ENCODE assay signal across 11 cellular contexts in genomic region chr11:72078477-72078876, GRCh38. TPM values are rescaled to one million over a fixed set of nuclear protein-coding genes. Genes with fewer than 3 reads are reported as not detected.
DNase-seq lines count a peak whose midpoint lies in the region; ATAC-seq and TF ChIP-seq lines count a peak whose summit lies in the region.
"Had no signal": no experiment of that assay in that cellular context is flagged by ENCODE, and none has a peak within 500 bp of the region (broad histone marks: within the 10 kb centered on the region; RNA-seq: fewer than 3 reads in every experiment).

No MANE protein-coding gene starts in this region.

- WGBS in esophagus, 2 donors, result 37 to 57% methylated on average over 6 of the region's 6 CpGs
- 77 to 90% (median 79%) methylated on average over 6 of the region's 6 CpGs for WGBS in psoas muscle, 3 donors

- H3K4me3 ChIP-seq in SJCRH30, result peak overlapping the region; percentile 80
- H3K4me3 ChIP-seq in esophagus (ENCODE audit: low read depth in 1 of 2, low read length in 2 of 2), result peak overlapping the region in 1 of 2 donors; percentile 75
- no peak overlapping the region for H3K4me3 ChIP-seq in psoas muscle

- TF ChIP-seq CTCF in psoas muscle (IDR thresholded peaks at IDR 0.05), result no peak

- H3K9ac ChIP-seq in ES-I3 (ENCODE audit: low read depth, low read length), result peak overlapping the region; percentile 79; the same call in 1 of the 2 replicates

- DNase-seq in SJCRH30 (no peak), psoas muscle (no peak), NCI-H2107 (lab: John Stamatoyannopoulos, UW) (no peak), posterior vena cava (ENCODE audit: low spot score) (no peak)
- DNase-seq: activated B cell treated with CpG ODN at 0.5 μM for 24 hours; hypothalamus; stimulated activated naive CD4-positive, alpha-beta T cell had no signal

- peaks cover 7% of the 10 kb centered on the region for H3K4me1 ChIP-seq in ES-I3 (ENCODE audit: insufficient read depth, low read length)
- peaks cover 8% of the 10 kb centered on the region; the same call in 1 of the 2 replicates for H3K4me1 ChIP-seq in SJCRH30
- peaks cover 0 to 4% of the 10 kb centered on the region in 2 donors for H3K4me1 ChIP-seq in esophagus (ENCODE audit: control insufficient read depth in 2 of 2, insufficient read depth in 2 of 2, low read length in 1 of 2)
- peaks cover 22% of the 10 kb centered on the region for H3K4me1 ChIP-seq in psoas muscle

- intact Hi-C loops in psoas muscle (cut with DNase I) (loop anchor here in 1 of 2 donors (5.0 kb wide), 1 partner anchor 36 kb away; no protein-coding TSS in a partner anchor), posterior vena cava (cut with DNase I) (no loop called here)

- H3K27me3 ChIP-seq in SJCRH30 (no peaks in the 10 kb centered on the region), esophagus (ENCODE audit: control insufficient read depth in 1 of 2, insufficient read depth in 2 of 2, low read length in 2 of 2) (no peaks in the 10 kb centered on the region), psoas muscle (ENCODE audit: insufficient read depth in 3 of 3, low read length in 2 of 3) (no peaks in the 10 kb centered on the region)

- ATAC-seq in psoas muscle (no peak), GM21825 (IDR thresholded peaks at IDR 0.05; ENCODE audit: unreplicated experiment) (no peak), GM18861 (IDR thresholded peaks at IDR 0.05; ENCODE audit: unreplicated experiment) (no peak)

- no peaks in the 10 kb centered on the region for H3K9me3 ChIP-seq in ES-I3 (ENCODE audit: control insufficient read depth, insufficient read depth, low read length)
- no peaks in the 10 kb centered on the region for H3K9me3 ChIP-seq in SJCRH30 (replicated peaks)
- H3K9me3 ChIP-seq in esophagus (ENCODE audit: control insufficient read depth in 2 of 2, insufficient read depth in 1 of 2, low read depth in 1 of 2, low read length in 1 of 2), result no peaks in the 10 kb centered on the region
- H3K9me3 ChIP-seq in psoas muscle, result no peaks in the 10 kb centered on the region

- H3K36me3 ChIP-seq in ES-I3 (ENCODE audit: insufficient read depth, low read length) (no peaks in the 10 kb centered on the region), SJCRH30 (peaks cover 5% of the 10 kb centered on the region; the same call in 1 of the 2 replicates), esophagus (ENCODE audit: control insufficient read depth in 2 of 2, insufficient read depth in 2 of 2, low read length in 1 of 2) (no peaks in the 10 kb centered on the region), psoas muscle (ENCODE audit: insufficient read depth in 1 of 2, low read depth in 1 of 2) (no peaks in the 10 kb centered on the region)

- H3K27ac ChIP-seq in SJCRH30, result no peak overlapping the region
- peak overlapping the region; percentile 92 to 97 for H3K27ac ChIP-seq in esophagus (ENCODE audit: low read depth in 2 of 2, low read length in 1 of 2)
- peak overlapping the region; percentile 91 for H3K27ac ChIP-seq in psoas muscle

RNA-seq across cellular contexts. Expression of gene NUMA1, which starts 1.9 kb away (rescaled TPM):
- total RNA-seq in SJCRH30 (2014; rRNA removed; shearing (Covaris generic)), result 154 and 162 TPM in 2 replicates
- polyA plus RNA-seq in esophagus (100 to 1,000 TPM; 108 to 205 TPM), psoas muscle (100 to 1,000 TPM in 1 of 3 donors, 10 to 100 TPM in 2; 68.9 to 102 (median 92.8) TPM)
- total RNA-seq in psoas muscle (100 to 1,000 TPM in 3 of 4 donors, 10 to 100 TPM in 1; 100.0 to 130 (median 111) TPM), posterior vena cava (100 to 1,000 TPM; 129 to 143 TPM)

RNA-seq across cellular contexts. Expression of gene LRRC51, which starts 2.2 kb away (rescaled TPM):
- 3.9 and 5.8 TPM in 2 replicates for total RNA-seq in SJCRH30 (2014; rRNA removed; shearing (Covaris generic))
- polyA plus RNA-seq in esophagus, result 1 to 10 TPM; 3.1 to 4.6 TPM
- total RNA-seq in psoas muscle, result 1 to 10 TPM; 4.9 to 5.9 (median 5.4) TPM
- polyA plus RNA-seq in psoas muscle, result 10 to 100 TPM in 1 of 3 donors, 1 to 10 TPM in 2; 4.0 to 10.4 (median 7.0) TPM
- total RNA-seq in posterior vena cava, result 1 to 10 TPM; 6.0 to 6.9 TPM

RNA-seq across cellular contexts. Expression of gene LAMTOR1, which starts 24.6 kb away (rescaled TPM):
- 53.4 and 54.3 TPM in 2 replicates for total RNA-seq in SJCRH30 (2014; rRNA removed; shearing (Covaris generic))
- polyA plus RNA-seq in esophagus, result 100 to 1,000 TPM in 1 of 2 donors, 10 to 100 TPM in 1; 50.6 to 109 TPM
- total RNA-seq in psoas muscle, result 10 to 100 TPM; 74.9 to 91.2 (median 80.4) TPM
- polyA plus RNA-seq in psoas muscle, result 100 to 1,000 TPM; 101 to 223 (median 141) TPM
- total RNA-seq in posterior vena cava, result 10 to 100 TPM; 63.3 to 73.7 TPM

RNA-seq across cellular contexts. Expression of gene TOMT, which starts 27.2 kb away (rescaled TPM):
- not detected in 2 replicates for total RNA-seq in SJCRH30 (2014; rRNA removed; shearing (Covaris generic))
- polyA plus RNA-seq in esophagus (not detected), psoas muscle (not detected)
- total RNA-seq in psoas muscle (not detected), posterior vena cava (not detected)
- total RNA-seq: activated B cell treated with CpG ODN at 0.5 μM for 24 hours had no signal

RNA-seq across cellular contexts. Expression of gene ANAPC15, which starts 34.0 kb away (rescaled TPM):
- total RNA-seq in SJCRH30 (2014; rRNA removed; shearing (Covaris generic)), result 38.1 and 42.7 TPM in 2 replicates
- polyA plus RNA-seq in esophagus, result 10 to 100 TPM; 46.8 to 60.0 TPM
- total RNA-seq in psoas muscle, result 10 to 100 TPM; 32.7 to 45.7 (median 37.1) TPM
- 10 to 100 TPM; 33.0 to 49.2 (median 43.0) TPM for polyA plus RNA-seq in psoas muscle
- total RNA-seq in posterior vena cava, result 10 to 100 TPM; 34.6 to 35.8 TPM
